Comparison of ENCODE assay signal across 22 cellular contexts in the genomic region with DNA sequence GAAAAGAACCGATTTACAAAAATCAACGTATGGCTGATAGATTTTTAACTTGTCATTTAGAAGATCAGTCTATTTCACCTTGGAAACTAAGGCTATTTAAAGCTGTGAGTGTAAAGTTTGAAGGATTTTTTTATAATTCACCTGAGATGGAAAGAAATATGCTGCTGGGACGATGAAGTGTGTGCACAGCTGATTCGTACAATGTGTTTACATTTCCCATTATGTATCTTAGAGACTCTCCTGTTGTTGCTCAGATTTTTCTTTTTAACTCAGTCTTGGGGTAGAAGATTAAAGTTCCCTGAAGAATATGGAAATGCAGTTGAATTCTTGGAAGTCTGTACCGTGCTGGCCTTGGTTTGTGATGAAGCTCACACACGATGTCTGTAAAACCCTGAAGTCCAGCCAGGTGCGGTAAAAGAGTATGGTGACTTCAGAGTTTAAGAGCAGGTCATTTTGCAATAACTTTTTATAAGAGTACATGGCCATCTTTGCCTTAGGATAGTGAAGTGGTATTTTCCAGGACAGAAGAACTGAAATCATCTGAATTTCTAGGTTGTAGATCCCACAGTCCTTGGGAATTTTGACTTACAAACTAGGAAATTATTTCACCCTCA.
"Had no signal": no experiment of that assay in that cellular context is flagged by ENCODE, and none has a peak within 500 bp of the region (broad histone marks: within the 10 kb centered on the region; RNA-seq: fewer than 3 reads in every experiment).

No MANE protein-coding gene starts in this region.

- ATAC-seq: HepG2, T-cell had no signal

- H3K4me2 ChIP-seq: KMS-11, SK-N-SH had no signal

- H3K27me3 Mint-ChIP-seq: T-cell had no signal

- H3K27ac ChIP-seq: KMS-11 had no signal

- H3K9me2 ChIP-seq: SK-N-SH had no signal

- H3K9me3 ChIP-seq: SK-N-SH had no signal

- H3K9me3 Mint-ChIP-seq: T-cell had no signal

- H3K4me3 Mint-ChIP-seq: T-cell had no signal

- DNase-seq: IMR-90, MV-4-11, NCI-H1048, NCI-H1105, NCI-H1436 treated with DMSO at 0.1 percent for 48 hours, NCI-H1694, NCI-H187 treated with DMSO at 0.1 percent for 48 hours, NCI-H2029 treated with DMSO at 0.1 percent for 48 hours, NCI-H2171 treated with DMSO at 0.1 percent for 48 hours, NCI-H345, NCI-H446 treated with DMSO at 0.1 percent for 48 hours, NCI-H524 treated with DMSO at 0.1 percent for 48 hours, NCI-H69, NCI-H774, Right ventricle myocardium superior, RPMI8226, SIG-M5, SK-N-SH, SW 1271, T-cell had no signal

- H3K9ac ChIP-seq: KMS-11, SK-N-SH had no signal
